ENCODE assay signal across 1 cellular context in genomic region chr7:150420242-150420641, GRCh38.
TF ChIP-seq lines count a peak whose summit lies in the region.

No MANE protein-coding gene starts in this region.

TF ChIP-seq in HCT116, 20 proteins besides CTCF, POLR2A, EP300 and RAD21 (continued from another document):
- no peak for TF ChIP-seq REST (IDR thresholded peaks at IDR 0.05; ENCODE audit: low read depth)
